8 cellular contexts compared by ENCODE assay signal in the genomic region with DNA sequence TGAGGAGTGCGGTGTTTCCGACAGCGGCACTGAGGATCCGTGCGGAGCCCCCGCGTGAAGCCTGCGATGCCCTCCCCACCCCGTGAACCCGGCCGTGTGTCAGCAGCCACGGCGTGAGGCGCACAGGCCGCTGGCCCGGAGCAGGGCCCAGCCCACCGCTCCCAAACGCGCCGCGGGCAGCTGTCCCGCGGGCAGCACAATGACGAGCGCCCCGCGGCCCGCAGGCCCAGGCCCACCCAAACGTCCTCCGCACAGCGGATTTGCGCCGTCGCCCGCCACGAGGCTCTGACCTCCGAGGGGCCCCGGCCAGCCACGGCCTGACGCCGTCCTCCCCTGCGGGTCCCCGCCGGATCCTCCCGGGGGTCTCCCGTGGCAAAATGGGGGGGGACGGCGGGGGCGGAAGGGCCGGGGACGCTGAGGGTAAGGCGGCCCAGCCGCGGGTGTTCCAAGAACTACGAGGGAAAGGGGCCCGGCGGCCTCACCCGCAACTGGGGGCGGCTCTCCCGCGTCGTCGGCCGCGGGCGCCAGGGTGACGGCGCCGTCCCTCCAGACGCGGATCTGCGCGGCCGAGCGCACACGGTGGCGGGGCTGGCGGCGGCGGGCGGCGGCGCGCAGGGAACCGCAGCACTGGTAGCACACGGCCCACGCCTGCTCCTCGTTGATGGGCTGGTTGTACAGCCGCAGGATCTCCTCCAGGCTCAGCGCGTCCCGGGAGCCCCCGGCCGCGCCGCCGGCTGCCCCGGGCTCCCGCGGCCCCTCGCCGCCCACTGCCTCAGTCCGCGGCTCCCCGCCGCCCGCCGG. TPM values are rescaled to one million over a fixed set of nuclear protein-coding genes. Genes with fewer than 3 reads are reported as not detected.
A peak's percentile ranks its signal among the peaks of the same experiment; 100 is the strongest.
DNase-seq lines count a peak whose midpoint lies in the region; ATAC-seq and TF ChIP-seq lines count a peak whose summit lies in the region.

No MANE protein-coding gene starts in this region.

- no peaks in the 10 kb centered on the region for H3K9me3 ChIP-seq in Peyer's patch
- H3K9me3 ChIP-seq in iPS-15b (ENCODE audit: control insufficient read depth, insufficient read depth, low read length), result no peaks in the 10 kb centered on the region
- H3K9me3 ChIP-seq in sigmoid colon, result no peaks in the 10 kb centered on the region

- no peak for TF ChIP-seq EP300 in sigmoid colon (IDR thresholded peaks at IDR 0.05)

- peak; percentile 1 to 9 for DNase-seq in activated CD4-positive, alpha-beta T cell treated with anti-CD3 and anti-CD28 coated beads for 24 hours (ENCODE audit: low read depth in 2 of 2)
- DNase-seq in activated CD4-positive, alpha-beta T cell treated with anti-CD3 and anti-CD28 coated beads, Interleukin-2, amount 50 U/mL, for 1 hour, result no peak
- DNase-seq in Peyer's patch (peak in 2 of 3 donors; percentile 46 to 54), astrocyte of the spinal cord (ENCODE audit: low read depth, low spot score) (peak; percentile 41), sigmoid colon (peak; percentile 71), NCI-H1092 (lab: John Stamatoyannopoulos, UW) (no peak)

- TF ChIP-seq POLR2A in Peyer's patch (IDR thresholded peaks at IDR 0.05) (no peak), sigmoid colon (IDR thresholded peaks at IDR 0.05) (peak in 1 of 2 donors; percentile 37)

- WGBS in sigmoid colon, 2 donors, result 1% methylated on average over 108 of the region's 108 CpGs

- H3K4me3 ChIP-seq in Peyer's patch, result peak overlapping the region; percentile 56 to 75 (median 66)
- peak overlapping the region; percentile 62 for H3K4me3 ChIP-seq in astrocyte of the spinal cord (ENCODE audit: low read depth, low read length)
- peak overlapping the region; percentile 66 for H3K4me3 ChIP-seq in iPS-15b (ENCODE audit: low read depth, low read length)
- peak overlapping the region; percentile 68 to 92 (median 82) for H3K4me3 ChIP-seq in sigmoid colon

- H3K27ac ChIP-seq in Peyer's patch (peak overlapping the region; percentile 70 to 89 (median 78)), sigmoid colon (peak overlapping the region; percentile 98)

- ATAC-seq in HG02759 (IDR thresholded peaks at IDR 0.05; ENCODE audit: unreplicated experiment), result peak; percentile 51

- peak overlapping the region; percentile 24 for H3K9ac ChIP-seq in iPS-15b (ENCODE audit: low read depth, low read length)

- H3K27me3 ChIP-seq in Peyer's patch (no peaks in the 10 kb centered on the region), iPS-15b (ENCODE audit: control insufficient read depth, insufficient read depth, low read length) (peaks cover 9% of the 10 kb centered on the region), sigmoid colon (no peaks in the 10 kb centered on the region)

- intact Hi-C loops in sigmoid colon (cut with DNase I), result loop anchor here (5.0 to 10.0 kb wide), 5 partner anchors 225 to 802 kb away; partner anchors contain the start of genes AFG3L2, CHMP1B, PRELID3A and PTPN2

- H3K36me3 ChIP-seq in Peyer's patch (no peaks in the 10 kb centered on the region), iPS-15b (ENCODE audit: control insufficient read depth, insufficient read depth, low read length) (no peaks in the 10 kb centered on the region), sigmoid colon (no peaks in the 10 kb centered on the region)

- TF ChIP-seq CTCF in Peyer's patch (IDR thresholded peaks at IDR 0.05) (no peak), astrocyte of the spinal cord (IDR thresholded peaks at IDR 0.05; ENCODE audit: low read depth, low read length) (no peak), sigmoid colon (IDR thresholded peaks at IDR 0.05) (no peak)

- peaks cover 0 to 22% (median 3%) of the 10 kb centered on the region in 4 donors for H3K4me1 ChIP-seq in Peyer's patch
- H3K4me1 ChIP-seq in iPS-15b (ENCODE audit: control insufficient read depth, insufficient read depth, low read length), result peaks cover 1% of the 10 kb centered on the region
- H3K4me1 ChIP-seq in sigmoid colon, result peaks cover 0 to 25% (median 12%) of the 10 kb centered on the region in 4 donors

- in situ Hi-C loops in astrocyte of the spinal cord (cut with HindIII; ENCODE audit: low sequenced_read_pairs), result no loop called here

RNA-seq across cellular contexts. Expression of gene SPIRE1, which starts 0.7 kb away (rescaled TPM):
- 10 to 100 TPM in 1 of 4 donors, 1 to 10 TPM in 3; 4.7 to 49.5 (median 7.1) TPM for total RNA-seq in Peyer's patch
- total RNA-seq in sigmoid colon, result 10 to 100 TPM; 22.7 to 31.6 (median 24.8) TPM
- polyA plus RNA-seq in sigmoid colon, result 1 to 10 TPM; 2.1 to 5.4 (median 3.5) TPM

RNA-seq across cellular contexts. Expression of gene CEP76, which starts 45.3 kb away (rescaled TPM):
- total RNA-seq in Peyer's patch (10 to 100 TPM; 11.5 to 28.2 (median 15.5) TPM), sigmoid colon (1 to 10 TPM; 5.8 to 9.1 (median 8.1) TPM)
- 1 to 10 TPM; 2.4 to 4.9 (median 4.0) TPM for polyA plus RNA-seq in sigmoid colon

RNA-seq across cellular contexts. Expression of gene PSMG2, which starts 45.6 kb away (rescaled TPM):
- total RNA-seq in Peyer's patch (10 to 100 TPM; 49.2 to 55.3 (median 51.2) TPM), sigmoid colon (100 to 1,000 TPM in 1 of 4 donors, 10 to 100 TPM in 3; 85.1 to 100 (median 92.4) TPM)
- 100 to 1,000 TPM in 1 of 3 donors, 10 to 100 TPM in 2; 78.1 to 105 (median 90.7) TPM for polyA plus RNA-seq in sigmoid colon

Comparison
In these comparisons a context has a peak if more than half of its experiments do, and no peak if none do; other contexts are left out.
1. DNase-seq: peak in activated CD4-positive, alpha-beta T cell treated with anti-CD3 and anti-CD28 coated beads for 24 hours (2 of 2), Peyer's patch (2 of 3), astrocyte of the spinal cord (single experiment) and sigmoid colon (single experiment); none in activated CD4-positive, alpha-beta T cell treated with anti-CD3 and anti-CD28 coated beads, Interleukin-2, amount 50 U/mL, for 1 hour (single experiment) and NCI-H1092 (single experiment).
2. Peak in every context shown above with its lines, with median percentiles within 50 percentile points of each other: H3K4me3 ChIP-seq.